In the genomic region with DNA sequence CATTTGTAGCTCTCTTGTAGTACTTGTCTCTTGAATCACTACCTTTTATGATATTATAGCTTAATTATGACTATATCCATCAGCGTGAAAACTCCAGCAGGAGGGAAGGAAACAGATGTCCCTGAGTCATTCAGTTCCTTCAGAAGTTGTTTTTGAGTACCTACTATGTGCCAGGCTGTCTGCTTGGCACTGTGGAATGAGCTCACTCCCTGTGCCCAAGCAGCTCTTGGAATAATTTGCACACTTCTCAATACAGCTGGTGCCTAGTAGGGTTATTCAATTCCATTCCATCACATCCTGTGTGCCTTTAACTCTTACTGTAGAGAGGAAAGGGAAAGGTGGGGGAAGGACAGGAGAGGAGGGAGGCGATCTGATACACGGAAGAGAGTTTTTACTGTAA, we compare ENCODE assay signal across 13 cellular contexts.
"Had no signal": no experiment of that assay in that cellular context is flagged by ENCODE, and none has a peak within 500 bp of the region (broad histone marks: within the 10 kb centered on the region; RNA-seq: fewer than 3 reads in every experiment).

No MANE protein-coding gene starts in this region.

- ATAC-seq: body of pancreas, left ventricle myocardium superior, pancreas had no signal

- FAIRE-seq: pancreas had no signal

- H3K4me3 ChIP-seq: body of pancreas, hepatocyte, pancreas, stomach, uterus had no signal

- H3K4me1 ChIP-seq: uterus had no signal

- H3K9me3 ChIP-seq: body of pancreas, pancreas, stomach, uterus had no signal

- DNase-seq: activated CD4-positive, alpha-beta T cell treated with anti-CD3 and anti-CD28 coated beads for 48 hours; activated gamma-delta T cell; activated T-cell treated with anti-CD3 and anti-CD28 coated beads for 4 hours; body of pancreas; central memory CD4-positive, alpha-beta T cell; cortex of kidney; left ventricle myocardium superior; pancreas; stimulated activated CD4-positive, alpha-beta T cell treated with anti-CD3 and anti-CD28 coated beads, Interleukin-4, amount 100 ng/mL, for 24 hours; stomach; uterus had no signal

- H3K36me3 ChIP-seq: uterus had no signal

- H3K27me3 ChIP-seq: body of pancreas, hepatocyte, pancreas, stomach, uterus had no signal

- H3K27ac ChIP-seq: body of pancreas, hepatocyte, pancreas, stomach, uterus, WERI-Rb-1 had no signal
